1 cellular context compared by ENCODE assay signal in genomic region chr17:45948498-45948880, GRCh38.
TF ChIP-seq lines count a peak whose summit lies in the region.

No MANE protein-coding gene starts in this region.

TF ChIP-seq in IMR-90, 13 proteins besides CTCF, POLR2A, EP300 and RAD21 (continued from another document):
- TF ChIP-seq BHLHE40 (IDR thresholded peaks at IDR 0.05; ENCODE audit: low read depth, low read length) (no peak), RCOR1 (IDR thresholded peaks at IDR 0.05; ENCODE audit: insufficient replicate concordance, low read length) (no peak), RFX5 (IDR thresholded peaks at IDR 0.05; ENCODE audit: low read depth, low read length) (no peak), MXI1 (IDR thresholded peaks at IDR 0.05; ENCODE audit: borderline replicate concordance, low read depth, low read length) (no peak)
